In the genomic region with DNA sequence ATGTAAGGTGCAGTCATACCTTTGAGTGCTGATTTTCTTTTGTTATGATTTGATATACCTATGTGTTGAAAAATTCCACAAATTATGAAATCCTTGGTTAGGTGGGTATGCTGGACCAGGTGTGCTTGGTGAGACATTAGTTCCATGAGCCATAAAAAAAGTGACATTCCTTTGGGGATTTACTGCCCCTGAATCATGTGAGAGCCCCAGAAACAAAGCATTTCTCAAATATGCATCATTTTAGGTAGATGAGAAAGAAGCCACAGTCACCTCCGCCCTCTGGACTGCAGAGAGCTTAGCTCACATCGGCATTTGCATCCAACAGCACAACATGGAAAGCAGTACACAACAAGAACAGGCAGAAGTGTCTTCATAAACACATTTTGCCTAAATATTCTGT, we compare ENCODE assay signal across 14 cellular contexts. TPM values are rescaled to one million over a fixed set of nuclear protein-coding genes. Genes with fewer than 3 reads are reported as not detected.
A peak's percentile ranks its signal among the peaks of the same experiment; 100 is the strongest.
DNase-seq lines count a peak whose midpoint lies in the region; ATAC-seq and TF ChIP-seq lines count a peak whose summit lies in the region.
"Had no signal": no experiment of that assay in that cellular context is flagged by ENCODE, and none has a peak within 500 bp of the region (broad histone marks: within the 10 kb centered on the region; RNA-seq: fewer than 3 reads in every experiment).

No MANE protein-coding gene starts in this region.

- ATAC-seq in memory B cell (ENCODE audit: low read depth), result no peak
- no peak for ATAC-seq in activated CD4-positive, CD25-positive, alpha-beta regulatory T cell treated with anti-CD3 and anti-CD28 coated beads, Interleukin-2, amount 50 U/mL, for 24 hours

- TF ChIP-seq CTCF in C4-2B (conservative IDR thresholded peaks at IDR 0.05), result no peak

- H3K27ac ChIP-seq in C4-2B, result peak overlapping the region; percentile 63
- H3K27ac ChIP-seq: dorsolateral prefrontal cortex, SK-N-MC, WERI-Rb-1 had no signal

- no peak overlapping the region for H3K4me3 Mint-ChIP-seq in activated T-helper 2 cell treated with anti-CD3 and anti-CD28 coated beads, Interferon-gamma antibody, Interleukin-2, Interleukin-4, amounts not matched to agents 10 μg/mL and 5 μg/mL and 100 μg/mL, durations not matched to agents 14 hours and 24 hours and 36 hours (ENCODE audit: low read depth)
- no peak overlapping the region for H3K4me3 Mint-ChIP-seq in memory B cell
- H3K4me3 Mint-ChIP-seq: B cell had no signal

- intact Hi-C loops in activated T-helper 2 cell treated with anti-CD3 and anti-CD28 coated beads, Interferon-gamma antibody, Interleukin-2, Interleukin-4, amounts not matched to agents 10 μg/mL and 5 μg/mL and 100 μg/mL, durations not matched to agents 14 hours and 24 hours and 36 hours (cut with micrococcal nuclease), result no loop called here

- H3K27me3 Mint-ChIP-seq in activated T-helper 2 cell treated with anti-CD3 and anti-CD28 coated beads, Interferon-gamma antibody, Interleukin-2, Interleukin-4, amounts not matched to agents 10 μg/mL and 5 μg/mL and 100 μg/mL, durations not matched to agents 14 hours and 24 hours and 36 hours (ENCODE audit: low read depth), result no peaks in the 10 kb centered on the region
- H3K27me3 Mint-ChIP-seq in memory B cell, result no peaks in the 10 kb centered on the region
- H3K27me3 Mint-ChIP-seq: B cell had no signal

- H3K36me3 Mint-ChIP-seq in activated T-helper 2 cell treated with anti-CD3 and anti-CD28 coated beads, Interferon-gamma antibody, Interleukin-2, Interleukin-4, amounts not matched to agents 10 μg/mL and 5 μg/mL and 100 μg/mL, durations not matched to agents 14 hours and 24 hours and 36 hours (ENCODE audit: low read depth), result peaks cover 4% of the 10 kb centered on the region
- peaks cover 13% of the 10 kb centered on the region for H3K36me3 Mint-ChIP-seq in memory B cell

- H3K9me3 Mint-ChIP-seq in activated T-helper 2 cell treated with anti-CD3 and anti-CD28 coated beads, Interferon-gamma antibody, Interleukin-2, Interleukin-4, amounts not matched to agents 10 μg/mL and 5 μg/mL and 100 μg/mL, durations not matched to agents 14 hours and 24 hours and 36 hours, result no peaks in the 10 kb centered on the region
- no peaks in the 10 kb centered on the region for H3K9me3 Mint-ChIP-seq in memory B cell

- DNase-seq in HT1080 (ENCODE audit: low read depth) (peak; percentile 50), memory B cell (ENCODE audit: low spot score in 2 of 2) (no peak), dedifferentiated amniotic fluid mesenchymal stem cell (ENCODE audit: extremely low spot score) (no peak), NCI-H748 (lab: John Stamatoyannopoulos, UW; ENCODE audit: unreplicated experiment) (no peak)
- DNase-seq in activated T-helper 2 cell treated with anti-CD3 and anti-CD28 coated beads, Interferon-gamma antibody, Interleukin-2, Interleukin-4, amounts not matched to agents 10 μg/mL and 5 μg/mL and 100 μg/mL, durations not matched to agents 14 hours and 24 hours and 36 hours (ENCODE audit: low spot score), result no peak
- no peak for DNase-seq in activated CD4-positive, alpha-beta T cell treated with anti-CD3 and anti-CD28 coated beads, Interleukin-2, amount 50 U/mL, for 4 hours
- DNase-seq: activated T-cell treated with anti-CD3 and anti-CD28 coated beads, Interleukin-2, amount 50 U/mL, for 1 hour; anterior cingulate cortex; dorsolateral prefrontal cortex; WERI-Rb-1 had no signal

- peaks cover 26% of the 10 kb centered on the region for H3K4me1 Mint-ChIP-seq in activated T-helper 2 cell treated with anti-CD3 and anti-CD28 coated beads, Interferon-gamma antibody, Interleukin-2, Interleukin-4, amounts not matched to agents 10 μg/mL and 5 μg/mL and 100 μg/mL, durations not matched to agents 14 hours and 24 hours and 36 hours (ENCODE audit: low read depth)
- H3K4me1 Mint-ChIP-seq in memory B cell, result peaks cover 41% of the 10 kb centered on the region

- peak overlapping the region; percentile 33 for H3K27ac Mint-ChIP-seq in activated T-helper 2 cell treated with anti-CD3 and anti-CD28 coated beads, Interferon-gamma antibody, Interleukin-2, Interleukin-4, amounts not matched to agents 10 μg/mL and 5 μg/mL and 100 μg/mL, durations not matched to agents 14 hours and 24 hours and 36 hours
- H3K27ac Mint-ChIP-seq in memory B cell, result peak overlapping the region; percentile 12

RNA-seq across cellular contexts. Expression of gene DAP, which starts 55.3 kb away (rescaled TPM):
- 37.0 and 68.4 TPM in 2 replicates for total RNA-seq in HT1080 (2014; rRNA removed; shearing (Covaris generic))
- 237 and 246 TPM in 2 replicates for polyA plus RNA-seq in HT1080 (2015; cell fraction: cytosol; rRNA removed)
- polyA plus RNA-seq in HT1080 (2015; cell fraction: nucleus; rRNA removed), result 62.7 and 65.3 TPM in 2 replicates
- 51.3 and 56.6 TPM in 2 replicates for total RNA-seq in activated T-helper 2 cell treated with anti-CD3 and anti-CD28 coated beads, Interferon-gamma antibody, Interleukin-2, Interleukin-4, amounts not matched to agents 10 μg/mL and 5 μg/mL and 100 μg/mL, durations not matched to agents 14 hours and 24 hours and 36 hours
